ENCODE assay signal across 8 cellular contexts in the genomic region with DNA sequence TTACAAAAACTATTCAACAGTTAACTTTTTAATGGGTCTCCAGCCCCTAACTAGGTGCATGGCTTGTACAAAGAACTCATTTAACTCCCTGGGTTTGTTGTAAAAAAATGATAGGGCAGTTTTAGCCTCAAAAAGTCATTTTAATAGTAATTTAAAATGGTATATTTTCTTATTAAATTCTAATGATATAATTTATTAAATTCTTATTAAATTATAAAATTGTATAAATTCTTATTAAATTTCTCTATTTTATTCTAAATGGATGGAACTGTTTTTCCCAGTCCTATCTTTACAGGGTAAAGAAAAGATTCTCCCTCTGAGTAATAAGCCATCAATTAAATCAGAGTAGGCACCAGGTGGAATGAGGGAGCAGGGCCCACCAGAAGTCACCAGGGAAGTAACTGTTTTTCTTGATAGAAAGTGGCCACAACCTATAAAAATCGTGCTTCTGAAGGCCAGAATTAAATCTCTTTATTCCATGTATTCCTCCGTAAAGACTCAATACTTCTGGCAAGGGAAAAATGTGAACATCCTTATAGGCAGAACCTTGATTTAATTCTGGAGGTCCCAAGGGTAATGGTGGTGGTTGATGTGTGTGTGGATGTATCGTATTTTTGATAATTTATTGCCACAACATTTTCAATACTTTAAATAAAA. TPM values are rescaled to one million over a fixed set of nuclear protein-coding genes. Genes with fewer than 3 reads are reported as not detected.
A peak's percentile ranks its signal among the peaks of the same experiment; 100 is the strongest.
DNase-seq lines count a peak whose midpoint lies in the region; ATAC-seq and TF ChIP-seq lines count a peak whose summit lies in the region.

No MANE protein-coding gene starts in this region.

- no peaks in the 10 kb centered on the region for H3K36me3 ChIP-seq in iPS-20b (ENCODE audit: insufficient read depth, low read depth, low read length)
- no peaks in the 10 kb centered on the region for H3K36me3 ChIP-seq in thyroid gland

- H3K4me3 ChIP-seq in iPS-20b (ENCODE audit: low read length) (peak overlapping the region; percentile 99), thyroid gland (replicated peaks in 1 of 3) (peak overlapping the region; percentile 43 to 63 (median 53))

- H3K9ac ChIP-seq in iPS-20b (ENCODE audit: low read depth, low read length): peak overlapping the region; percentile 87; the same call in 1 of the 2 replicates

- ATAC-seq in WTC11: no peak

- peaks cover 6% of the 10 kb centered on the region for H3K36me3 Mint-ChIP-seq in activated CD4-positive, alpha-beta T cell treated with anti-CD3 and anti-CD28 coated beads, Interleukin-2, amount 10 ng/mL, durations not matched to agents 7 days and 5 days (ENCODE audit: low read depth)
- no peaks in the 10 kb centered on the region for H3K36me3 Mint-ChIP-seq in WTC11

- WGBS in thyroid gland, 2 donors: 19 to 23% methylated on average over 3 of the region's 3 CpGs

- peak overlapping the region; percentile 100 for H3K27ac Mint-ChIP-seq in activated CD4-positive, alpha-beta T cell treated with anti-CD3 and anti-CD28 coated beads, Interleukin-2, amount 10 ng/mL, durations not matched to agents 7 days and 5 days
- H3K27ac Mint-ChIP-seq in WTC11: no peak overlapping the region

- H3K9me3 Mint-ChIP-seq in activated CD4-positive, alpha-beta T cell treated with anti-CD3 and anti-CD28 coated beads, Interleukin-2, amount 10 ng/mL, durations not matched to agents 7 days and 5 days: no peaks in the 10 kb centered on the region
- no peaks in the 10 kb centered on the region for H3K9me3 Mint-ChIP-seq in WTC11

- H3K27ac ChIP-seq in iPS-20b (ENCODE audit: low read length) (no peak overlapping the region), thyroid gland (peak overlapping the region; percentile 95 to 97 (median 97))

- TF ChIP-seq CTCF in WTC11 (IDR thresholded peaks at IDR 0.05): no peak
- TF ChIP-seq CTCF in thyroid gland (IDR thresholded peaks at IDR 0.05): no peak

- H3K4me1 Mint-ChIP-seq in activated CD4-positive, alpha-beta T cell treated with anti-CD3 and anti-CD28 coated beads, Interleukin-2, amount 10 ng/mL, durations not matched to agents 7 days and 5 days: peaks cover 37% of the 10 kb centered on the region
- H3K4me1 Mint-ChIP-seq in WTC11: peaks cover 24% of the 10 kb centered on the region

- POLR2A ChIA-PET in activated CD4-positive, alpha-beta T cell treated with anti-CD3 and anti-CD28 coated beads, Interleukin-2, amount 10 ng/mL, durations not matched to agents 7 days and 5 days (lab: Charles Lee): no interaction called here
- POLR2A ChIA-PET in WTC11 (lab: Charles Lee): no interaction called here

- peak overlapping the region; percentile 97 for H3K4me3 Mint-ChIP-seq in activated CD4-positive, alpha-beta T cell treated with anti-CD3 and anti-CD28 coated beads, Interleukin-2, amount 10 ng/mL, durations not matched to agents 7 days and 5 days
- peak overlapping the region; percentile 94 for H3K4me3 Mint-ChIP-seq in WTC11

- H3K4me1 ChIP-seq in iPS-20b (ENCODE audit: insufficient read depth, low read length) (peaks cover 20% of the 10 kb centered on the region), thyroid gland (peaks cover 18 to 28% of the 10 kb centered on the region in 2 donors)

- DNase-seq in activated CD4-positive, alpha-beta T cell treated with anti-CD3 and anti-CD28 coated beads, Interleukin-2, amount 10 ng/mL, durations not matched to agents 7 days and 5 days: no peak
- no peak for DNase-seq in activated CD4-positive, alpha-beta T cell treated with anti-CD3 and anti-CD28 coated beads for 48 hours
- DNase-seq in WTC11 (ENCODE audit: low spot score) (no peak), thyroid gland (no peak), HuH-7 (ENCODE audit: low spot score) (no peak), GM03348 (ENCODE audit: low spot score) (no peak)
- DNase-seq in stimulated activated CD4-positive, alpha-beta T cell treated with anti-CD3 and anti-CD28 coated beads, Interleukin-1b, Interleukin-23, amount 100 ng/mL, for 48 hours: no peak

- H3K27me3 ChIP-seq in iPS-20b (ENCODE audit: insufficient read depth, low read length): peaks cover 8% of the 10 kb centered on the region; the same call in 1 of the 2 replicates
- H3K27me3 ChIP-seq in thyroid gland: no peaks in the 10 kb centered on the region

- CTCF ChIA-PET in activated CD4-positive, alpha-beta T cell treated with anti-CD3 and anti-CD28 coated beads, Interleukin-2, amount 10 ng/mL, durations not matched to agents 7 days and 5 days (lab: Charles Lee): interaction anchor here (0.7 kb wide), 2 partner anchors 10 to 15 kb away, joined by 3 read pairs; no protein-coding TSS in a partner anchor
- CTCF ChIA-PET in WTC11 (lab: Charles Lee): no interaction called here

- intact Hi-C loops in thyroid gland (cut with DNase I): no loop called here

- no peaks in the 10 kb centered on the region for H3K27me3 Mint-ChIP-seq in activated CD4-positive, alpha-beta T cell treated with anti-CD3 and anti-CD28 coated beads, Interleukin-2, amount 10 ng/mL, durations not matched to agents 7 days and 5 days
- H3K27me3 Mint-ChIP-seq in WTC11 (ENCODE audit: low read depth): no peaks in the 10 kb centered on the region; the same call in 1 of the 2 replicates

- TF ChIP-seq POLR2A in thyroid gland (IDR thresholded peaks at IDR 0.05): no peak

- H3K9me3 ChIP-seq in iPS-20b (ENCODE audit: insufficient read depth, low read depth, low read length): no peaks in the 10 kb centered on the region
- no peaks in the 10 kb centered on the region for H3K9me3 ChIP-seq in thyroid gland

TF ChIP-seq in WTC11, 78 proteins besides CTCF, POLR2A, EP300 and RAD21:
- TF ChIP-seq NFE2L1 (CRISPR knock-in tag; IDR thresholded peaks at IDR 0.05) (no peak), CREM (CRISPR knock-in tag; IDR thresholded peaks at IDR 0.05) (no peak), TEAD1 (CRISPR knock-in tag; IDR thresholded peaks at IDR 0.05) (no peak), ETV6 (CRISPR knock-in tag; IDR thresholded peaks at IDR 0.05) (no peak), ATF1 (CRISPR knock-in tag; IDR thresholded peaks at IDR 0.05) (no peak), ARID4B (CRISPR knock-in tag; IDR thresholded peaks at IDR 0.05; ENCODE audit: borderline replicate concordance) (no peak), HMGA2 (CRISPR knock-in tag; IDR thresholded peaks at IDR 0.05) (peak; percentile 96), TP53 (CRISPR knock-in tag; IDR thresholded peaks at IDR 0.05) (no peak)

RNA-seq across cellular contexts. Expression of gene FKBP7, which starts 0.8 kb away (rescaled TPM):
- total RNA-seq in activated CD4-positive, alpha-beta T cell treated with anti-CD3 and anti-CD28 coated beads, Interleukin-2, amount 10 ng/mL, durations not matched to agents 7 days and 5 days: 1 to 10 TPM; 1.4 to 2.1 TPM
- total RNA-seq in WTC11 (2021) (3.2 to 6.2 TPM (median 5.6 TPM) in 3 replicates), thyroid gland (10 to 100 TPM; 10.0 to 22.4 (median 16.5) TPM)

RNA-seq across cellular contexts. Expression of gene PLEKHA3, which starts 2.7 kb away (rescaled TPM):
- 10 to 100 TPM; 21.4 to 24.7 TPM for total RNA-seq in activated CD4-positive, alpha-beta T cell treated with anti-CD3 and anti-CD28 coated beads, Interleukin-2, amount 10 ng/mL, durations not matched to agents 7 days and 5 days
- total RNA-seq in WTC11 (2021): 18.4 to 18.7 TPM (median 18.7 TPM) in 3 replicates
- 10 to 100 TPM; 12.3 to 23.5 (median 15.6) TPM for total RNA-seq in thyroid gland

RNA-seq across cellular contexts. Expression of gene PJVK, which starts 26.4 kb away (rescaled TPM):
- 1 to 10 TPM; 1.5 to 2.2 TPM for total RNA-seq in activated CD4-positive, alpha-beta T cell treated with anti-CD3 and anti-CD28 coated beads, Interleukin-2, amount 10 ng/mL, durations not matched to agents 7 days and 5 days
- total RNA-seq in WTC11 (2021): 2.5 to 6.8 TPM (median 4.4 TPM) in 3 replicates
- total RNA-seq in thyroid gland: 1 to 10 TPM; 3.0 to 7.3 (median 4.9) TPM

RNA-seq across cellular contexts. Expression of gene PRKRA, which starts 26.6 kb away (rescaled TPM):
- total RNA-seq in activated CD4-positive, alpha-beta T cell treated with anti-CD3 and anti-CD28 coated beads, Interleukin-2, amount 10 ng/mL, durations not matched to agents 7 days and 5 days: 10 to 100 TPM; 37.4 to 38.2 TPM
- total RNA-seq in WTC11 (2021): 55.4 to 57.6 TPM (median 55.4 TPM) in 3 replicates
- total RNA-seq in thyroid gland: 10 to 100 TPM; 54.9 to 72.2 (median 64.8) TPM
